ENCODE assay signal across 8 cellular contexts in genomic region chr20:25247666-25248500, GRCh38. TPM values are rescaled to one million over a fixed set of nuclear protein-coding genes. Genes with fewer than 3 reads are reported as not detected.
DNase-seq lines count a peak whose midpoint lies in the region; ATAC-seq and TF ChIP-seq lines count a peak whose summit lies in the region.

TSS of gene PYGB (plus strand) at chr20:25248085. CDS start at chr20:25248179, 94 bp downstream.

- H3K27me3 ChIP-seq in SU-DHL-6 (ENCODE audit: low read length), result no peaks in the 10 kb centered on the region
- H3K27me3 ChIP-seq in thyroid gland, result no peaks in the 10 kb centered on the region

- H3K4me1 Mint-ChIP-seq in activated naive CD8-positive, alpha-beta T cell treated with anti-CD3 and anti-CD28 coated beads for 36 hours, result peaks cover 52% of the 10 kb centered on the region
- peaks cover 61% of the 10 kb centered on the region for H3K4me1 Mint-ChIP-seq in osteocyte (ENCODE audit: unreplicated experiment)

- H3K27me3 Mint-ChIP-seq in activated naive CD8-positive, alpha-beta T cell treated with anti-CD3 and anti-CD28 coated beads for 36 hours, result peaks cover 7% of the 10 kb centered on the region
- no peaks in the 10 kb centered on the region for H3K27me3 Mint-ChIP-seq in osteocyte (ENCODE audit: unreplicated experiment)

- H3K4me2 ChIP-seq in SU-DHL-6 (ENCODE audit: low read depth, low read length, poor library complexity, severe bottlenecking), result peak within 1 kb of the TSS; percentile 84

- TF ChIP-seq CTCF in NB4 (IDR thresholded peaks at IDR 0.05; ENCODE audit: low read depth, low read length) (no peak), SU-DHL-6 (IDR thresholded peaks at IDR 0.05; ENCODE audit: insufficient read depth, low read length, poor library complexity, severe bottlenecking) (no peak), osteocyte (IDR thresholded peaks at IDR 0.05) (no peak), thyroid gland (IDR thresholded peaks at IDR 0.05) (no peak)

- H3K9ac ChIP-seq in SU-DHL-6 (ENCODE audit: low read length), result peak within 1 kb of the TSS; percentile 72

- TF ChIP-seq POLR2A in GM10847 (IDR thresholded peaks at IDR 0.05; ENCODE audit: extremely low read depth, insufficient read length) (peak; percentile 89), NB4 (IDR thresholded peaks at IDR 0.05; ENCODE audit: extremely low read depth, insufficient read length) (peak; percentile 91), thyroid gland (IDR thresholded peaks at IDR 0.05) (peak; percentile 76 to 95)

- peak within 1 kb of the TSS; percentile 85 for H3K4me3 ChIP-seq in NB4 (ENCODE audit: low read depth, low read length)
- H3K4me3 ChIP-seq in SU-DHL-6 (ENCODE audit: insufficient read depth, low read length, poor library complexity, severe bottlenecking), result peak within 1 kb of the TSS; percentile 67
- H3K4me3 ChIP-seq in thyroid gland (replicated peaks in 1 of 3), result peak within 1 kb of the TSS; percentile 73 to 96 (median 79)

- peaks cover 29 to 31% of the 10 kb centered on the region in 2 donors for H3K4me1 ChIP-seq in thyroid gland

- peak within 1 kb of the TSS; percentile 87 for H2AFZ ChIP-seq in SU-DHL-6 (ENCODE audit: low read depth, low read length, severe bottlenecking)

- WGBS in thyroid gland, 2 donors, result 2 to 10% methylated on average over 2 to 10 of the region's 105 CpGs

- ATAC-seq in HG02571 (IDR thresholded peaks at IDR 0.05; ENCODE audit: unreplicated experiment), result peak; percentile 58

- H3K9me3 Mint-ChIP-seq in activated naive CD8-positive, alpha-beta T cell treated with anti-CD3 and anti-CD28 coated beads for 36 hours, result no peaks in the 10 kb centered on the region
- H3K9me3 Mint-ChIP-seq in osteocyte (ENCODE audit: unreplicated experiment), result peaks cover 6% of the 10 kb centered on the region

- H3K4me3 Mint-ChIP-seq in activated naive CD8-positive, alpha-beta T cell treated with anti-CD3 and anti-CD28 coated beads for 36 hours, result peak within 1 kb of the TSS; percentile 94
- peak within 1 kb of the TSS; percentile 94 for H3K4me3 Mint-ChIP-seq in osteocyte (ENCODE audit: unreplicated experiment)

- H3K36me3 Mint-ChIP-seq in activated naive CD8-positive, alpha-beta T cell treated with anti-CD3 and anti-CD28 coated beads for 36 hours, result peaks cover 8% of the 10 kb centered on the region
- peaks cover 19% of the 10 kb centered on the region for H3K36me3 Mint-ChIP-seq in osteocyte (ENCODE audit: unreplicated experiment)

- no peaks in the 10 kb centered on the region for H3K9me3 ChIP-seq in SU-DHL-6 (ENCODE audit: insufficient read depth, low read length)
- H3K9me3 ChIP-seq in thyroid gland, result no peaks in the 10 kb centered on the region

- H3K27ac Mint-ChIP-seq in activated naive CD8-positive, alpha-beta T cell treated with anti-CD3 and anti-CD28 coated beads for 36 hours, result peak within 1 kb of the TSS; percentile 90
- H3K27ac Mint-ChIP-seq in osteocyte (ENCODE audit: unreplicated experiment), result peak within 1 kb of the TSS; percentile 91

- H4K20me1 ChIP-seq in SU-DHL-6 (ENCODE audit: low read depth, low read length), result peaks cover 6% of the 10 kb centered on the region; the same call in 1 of the 2 replicates

- H3K9me2 ChIP-seq in SU-DHL-6 (replicated peaks; ENCODE audit: insufficient read depth, low read length), result no peaks in the 10 kb centered on the region

- no peaks in the 10 kb centered on the region for H3K79me2 ChIP-seq in SU-DHL-6 (ENCODE audit: insufficient read depth, low read length)

- peak within 1 kb of the TSS; percentile 46; the same call in 1 of the 2 replicates for H3K27ac ChIP-seq in SU-DHL-6 (ENCODE audit: low read depth, low read length)
- H3K27ac ChIP-seq in thyroid gland, result peak within 1 kb of the TSS; percentile 78 to 94 (median 81)

- H3K36me3 ChIP-seq in SU-DHL-6 (ENCODE audit: low read length) (no peaks in the 10 kb centered on the region), thyroid gland (no peaks in the 10 kb centered on the region)

- DNase-seq in NB4 (ENCODE audit: low read depth) (peak; percentile 94), head of caudate nucleus (peak; percentile 34 to 90 (median 82)), osteocyte (ENCODE audit: extremely low spot score, unreplicated experiment) (peak; percentile 93), thyroid gland (peak; percentile 72 to 77)
- peak; percentile 82 for DNase-seq in activated naive CD8-positive, alpha-beta T cell treated with anti-CD3 and anti-CD28 coated beads for 36 hours

- intact Hi-C loops in head of caudate nucleus (cut with DNase I) (loop anchor here (5.0 kb wide), 3 partner anchors 51 to 256 kb away; partner anchors contain the start of genes ABHD12, APMAP and ENTPD6), thyroid gland (cut with DNase I) (loop anchor here (2.0 kb wide), 1 partner anchor 51 kb away; no protein-coding TSS in a partner anchor)

- H3F3A ChIP-seq in SU-DHL-6 (ENCODE audit: insufficient read depth), result peaks cover 7% of the 10 kb centered on the region

RNA-seq across cellular contexts. Expression of gene PYGB, which starts in this region (rescaled TPM):
- total RNA-seq in activated naive CD8-positive, alpha-beta T cell treated with anti-CD3 and anti-CD28 coated beads for 36 hours, result 10 to 100 TPM; 30.3 to 31.0 TPM
- 234 and 251 TPM in 2 replicates for total RNA-seq in osteocyte
- 100 to 1,000 TPM in 1 of 4 donors, 10 to 100 TPM in 3; 83.2 to 141 (median 94.6) TPM for total RNA-seq in thyroid gland

Comparison
In these comparisons a context has a peak if more than half of its experiments do, and no peak if none do; other contexts are left out.
1. Peak in every context shown above with its lines: DNase-seq, ATAC-seq, H3K4me3 ChIP-seq and H3K27ac ChIP-seq.